ENCODE assay signal across 1 cellular context in genomic region chr17:81991684-81992513, GRCh38.
A peak's percentile ranks its signal among the peaks of the same experiment; 100 is the strongest.
TF ChIP-seq lines count a peak whose summit lies in the region.

No MANE protein-coding gene starts in this region.

TF ChIP-seq in HepG2, 621 proteins besides CTCF, POLR2A, EP300 and RAD21 (continued from another document and continues in another):
- no peak for TF ChIP-seq HNF1A (IDR thresholded peaks at IDR 0.05; ENCODE audit: low read depth)
- TF ChIP-seq HNF1A (CRISPR knock-in tag; IDR thresholded peaks at IDR 0.05; ENCODE audit: borderline replicate concordance), result peak; percentile 77
- no peak for TF ChIP-seq ZNF382 (CRISPR knock-in tag; IDR thresholded peaks at IDR 0.05; ENCODE audit: borderline replicate concordance)
- TF ChIP-seq E2F1 (CRISPR knock-in tag; IDR thresholded peaks at IDR 0.05), result peak; percentile 87
- TF ChIP-seq IRX3 (CRISPR knock-in tag; IDR thresholded peaks at IDR 0.05; ENCODE audit: borderline replicate concordance, low read depth), result no peak
- no peak for TF ChIP-seq FOXO4 (CRISPR knock-in tag; conservative IDR thresholded peaks at IDR 0.05)
- TF ChIP-seq SMAD1 (CRISPR knock-in tag; IDR thresholded peaks at IDR 0.05; ENCODE audit: borderline replicate concordance, low read depth), result peak; percentile 49; the same call in 1 of the 2 replicates
- TF ChIP-seq ZNF512B (CRISPR knock-in tag; IDR thresholded peaks at IDR 0.05; ENCODE audit: borderline replicate concordance), result no peak; the same call in 1 of the 2 replicates
- 0 out of 2 replicates have a peak, but pooled peaks have one; percentile 61 for TF ChIP-seq ZNF468 (CRISPR knock-in tag; IDR thresholded peaks at IDR 0.05)
- TF ChIP-seq MIXL1 (CRISPR knock-in tag; IDR thresholded peaks at IDR 0.05), result peak; percentile 82
- peak; percentile 90; the same call in 1 of the 2 replicates for TF ChIP-seq AHR (CRISPR knock-in tag; IDR thresholded peaks at IDR 0.05)
- 0 out of 2 replicates have a peak, but pooled peaks have one; percentile 54 for TF ChIP-seq ZNF317 (CRISPR knock-in tag; IDR thresholded peaks at IDR 0.05)
- peak; percentile 84 for TF ChIP-seq ZSCAN9 (CRISPR knock-in tag; IDR thresholded peaks at IDR 0.05; ENCODE audit: borderline replicate concordance)
- TF ChIP-seq ZBTB42 (CRISPR knock-in tag; IDR thresholded peaks at IDR 0.05), result no peak
- TF ChIP-seq FOXC1 (CRISPR knock-in tag; IDR thresholded peaks at IDR 0.05; ENCODE audit: borderline replicate concordance), result peak; percentile 94
- TF ChIP-seq MEIS1 (CRISPR knock-in tag; IDR thresholded peaks at IDR 0.05; ENCODE audit: borderline replicate concordance), result peak; percentile 71
- TF ChIP-seq NR2F2 (IDR thresholded peaks at IDR 0.05; ENCODE audit: borderline replicate concordance, low read depth), result no peak
- TF ChIP-seq FOSL1 (CRISPR knock-in tag; IDR thresholded peaks at IDR 0.05; ENCODE audit: borderline replicate concordance), result peak; percentile 29; the same call in 1 of the 2 replicates
- no peak for TF ChIP-seq ZNF784 (CRISPR knock-in tag; IDR thresholded peaks at IDR 0.05; ENCODE audit: borderline replicate concordance)
- peak; percentile 91 for TF ChIP-seq NFAT5 (CRISPR knock-in tag; IDR thresholded peaks at IDR 0.05)
- no peak for TF ChIP-seq ESRRA (CRISPR knock-in tag; IDR thresholded peaks at IDR 0.05; ENCODE audit: low read depth)
- TF ChIP-seq ZNF331 (CRISPR knock-in tag; IDR thresholded peaks at IDR 0.05), result peak; percentile 95
- no peak for TF ChIP-seq SOX6 (IDR thresholded peaks at IDR 0.05)
- peak; percentile 65 for TF ChIP-seq SOX6 (CRISPR knock-in tag; IDR thresholded peaks at IDR 0.05)
- peak; percentile 97; the same call in 1 of the 2 replicates for TF ChIP-seq TSC22D2 (CRISPR knock-in tag; IDR thresholded peaks at IDR 0.05; ENCODE audit: borderline replicate concordance)
- no peak for TF ChIP-seq RARG (CRISPR knock-in tag; IDR thresholded peaks at IDR 0.05; ENCODE audit: low read depth)
- TF ChIP-seq ZNF496 (CRISPR knock-in tag; IDR thresholded peaks at IDR 0.05; ENCODE audit: insufficient replicate concordance), result no peak
- TF ChIP-seq MEIS2 (CRISPR knock-in tag; IDR thresholded peaks at IDR 0.05), result peak; percentile 65; the same call in 1 of the 2 replicates
- peak; percentile 80; the same call in 1 of the 2 replicates for TF ChIP-seq ZNF546 (CRISPR knock-in tag; conservative IDR thresholded peaks at IDR 0.05)
- TF ChIP-seq ZNF549 (CRISPR knock-in tag; IDR thresholded peaks at IDR 0.05), result peak; percentile 74
- peak; percentile 81; the same call in 1 of the 2 replicates for TF ChIP-seq YEATS2 (CRISPR knock-in tag; IDR thresholded peaks at IDR 0.05; ENCODE audit: borderline replicate concordance)
- TF ChIP-seq ZNF839 (CRISPR knock-in tag; IDR thresholded peaks at IDR 0.05; ENCODE audit: borderline replicate concordance), result peak; percentile 90; the same call in 1 of the 2 replicates
- TF ChIP-seq ZFP82 (CRISPR knock-in tag; IDR thresholded peaks at IDR 0.05; ENCODE audit: borderline replicate concordance), result peak; percentile 65; the same call in 1 of the 2 replicates
- peak; percentile 82; the same call in 1 of the 2 replicates for TF ChIP-seq ZNF878 (CRISPR knock-in tag; IDR thresholded peaks at IDR 0.05)
- peak; percentile 78 for TF ChIP-seq SOX13 (IDR thresholded peaks at IDR 0.05)
- TF ChIP-seq SOX13 (CRISPR knock-in tag; conservative IDR thresholded peaks at IDR 0.05 in 1 of 2, IDR thresholded peaks at IDR 0.05 in 1 of 2), result peak in 1 of 2 experiments; percentile 79; a peak in 2 of 4 replicates
- TF ChIP-seq JUNB (CRISPR knock-in tag; IDR thresholded peaks at IDR 0.05; ENCODE audit: borderline replicate concordance), result no peak
- 0 out of 2 replicates have a peak, but pooled peaks have one; percentile 10 for TF ChIP-seq ZNF567 (CRISPR knock-in tag; IDR thresholded peaks at IDR 0.05; ENCODE audit: borderline replicate concordance)
- peak; percentile 89 for TF ChIP-seq FOXJ3 (CRISPR knock-in tag; IDR thresholded peaks at IDR 0.05; ENCODE audit: borderline replicate concordance)
- peak; percentile 7; the same call in 1 of the 2 replicates for TF ChIP-seq PLSCR1 (CRISPR knock-in tag; IDR thresholded peaks at IDR 0.05; ENCODE audit: borderline replicate concordance)
- TF ChIP-seq ELK4 (CRISPR knock-in tag; IDR thresholded peaks at IDR 0.05; ENCODE audit: borderline replicate concordance), result peak; percentile 87; the same call in 1 of the 2 replicates
- no peak for TF ChIP-seq SMARCE1 (IDR thresholded peaks at IDR 0.05; ENCODE audit: borderline replicate concordance)
- no peak for TF ChIP-seq CENPT (CRISPR knock-in tag; IDR thresholded peaks at IDR 0.05; ENCODE audit: low read depth)
- no peak for TF ChIP-seq PAF1 (CRISPR knock-in tag; IDR thresholded peaks at IDR 0.05)
- peak; percentile 55 for TF ChIP-seq RXRA (CRISPR knock-in tag; IDR thresholded peaks at IDR 0.05)
- TF ChIP-seq NAIF1 (CRISPR knock-in tag; IDR thresholded peaks at IDR 0.05; ENCODE audit: borderline replicate concordance), result peak; percentile 95; the same call in 1 of the 2 replicates
- peak; percentile 71; the same call in 1 of the 2 replicates for TF ChIP-seq ETV5 (CRISPR knock-in tag; IDR thresholded peaks at IDR 0.05; ENCODE audit: borderline replicate concordance)
- peak; percentile 80; the same call in 1 of the 2 replicates for TF ChIP-seq ISX (CRISPR knock-in tag; conservative IDR thresholded peaks at IDR 0.05)
- TF ChIP-seq SETDB1 (CRISPR knock-in tag; IDR thresholded peaks at IDR 0.05; ENCODE audit: borderline replicate concordance), result no peak
